Comparison of ENCODE assay signal across 1 cellular context in the genomic region with DNA sequence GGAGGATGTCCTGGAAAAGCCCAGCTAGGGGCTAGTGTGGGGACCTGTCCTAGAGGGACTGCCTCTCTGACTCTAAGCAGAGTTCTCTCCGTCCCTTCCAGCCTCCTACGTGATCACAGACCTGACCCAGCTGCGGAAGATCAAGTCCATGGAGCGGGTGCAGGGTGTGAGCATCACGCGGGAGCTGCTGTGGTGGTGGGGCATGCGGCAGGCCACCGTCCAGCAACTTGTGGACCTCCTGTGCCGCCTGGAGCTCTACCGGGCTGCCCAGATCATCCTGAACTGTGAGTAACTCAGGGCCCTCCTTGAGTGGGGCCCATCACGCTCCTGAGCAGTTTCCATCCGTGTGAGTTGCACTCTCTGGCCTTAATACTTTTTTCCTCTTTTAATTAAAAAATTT.
TF ChIP-seq lines count a peak whose summit lies in the region.

No MANE protein-coding gene starts in this region.

TF ChIP-seq in GM12878, 131 proteins besides CTCF, POLR2A, EP300 and RAD21:
- no peak for TF ChIP-seq EZH2 (IDR thresholded peaks at IDR 0.05; ENCODE audit: borderline replicate concordance, control insufficient read depth, low read depth, low read length)
- no peak for TF ChIP-seq FOS (IDR thresholded peaks at IDR 0.05; ENCODE audit: borderline replicate concordance, extremely low read depth, insufficient read length)
- TF ChIP-seq RB1 (IDR thresholded peaks at IDR 0.05; ENCODE audit: borderline replicate concordance), result no peak
- TF ChIP-seq RBBP5 (conservative IDR thresholded peaks at IDR 0.05), result no peak
- no peak for TF ChIP-seq POLR2AphosphoS5 (IDR thresholded peaks at IDR 0.05; ENCODE audit: low read length)
- TF ChIP-seq ZNF207 (IDR thresholded peaks at IDR 0.05; ENCODE audit: borderline replicate concordance), result no peak
- no peak for TF ChIP-seq SIN3A (IDR thresholded peaks at IDR 0.05; ENCODE audit: low read depth, low read length)
- TF ChIP-seq, protein P1, sequence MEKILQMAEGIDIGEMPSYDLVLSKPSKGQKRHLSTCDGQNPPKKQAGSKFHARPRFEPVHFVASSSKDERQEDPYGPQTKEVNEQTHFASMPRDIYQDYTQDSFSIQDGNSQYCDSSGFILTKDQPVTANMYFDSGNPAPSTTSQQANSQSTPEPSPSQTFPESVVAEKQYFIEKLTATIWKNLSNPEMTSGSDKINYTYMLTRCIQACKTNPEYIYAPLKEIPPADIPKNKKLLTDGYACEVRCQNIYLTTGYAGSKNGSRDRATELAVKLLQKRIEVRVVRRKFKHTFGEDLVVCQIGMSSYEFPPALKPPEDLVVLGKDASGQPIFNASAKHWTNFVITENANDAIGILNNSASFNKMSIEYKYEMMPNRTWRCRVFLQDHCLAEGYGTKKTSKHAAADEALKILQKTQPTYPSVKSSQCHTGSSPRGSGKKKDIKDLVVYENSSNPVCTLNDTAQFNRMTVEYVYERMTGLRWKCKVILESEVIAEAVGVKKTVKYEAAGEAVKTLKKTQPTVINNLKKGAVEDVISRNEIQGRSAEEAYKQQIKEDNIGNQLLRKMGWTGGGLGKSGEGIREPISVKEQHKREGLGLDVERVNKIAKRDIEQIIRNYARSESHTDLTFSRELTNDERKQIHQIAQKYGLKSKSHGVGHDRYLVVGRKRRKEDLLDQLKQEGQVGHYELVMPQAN (conservative IDR thresholded peaks at IDR 0.05), result no peak
- TF ChIP-seq SMC3 (IDR thresholded peaks at IDR 0.05; ENCODE audit: borderline replicate concordance, low read length), result no peak
